8 cellular contexts compared by ENCODE assay signal in the genomic region with DNA sequence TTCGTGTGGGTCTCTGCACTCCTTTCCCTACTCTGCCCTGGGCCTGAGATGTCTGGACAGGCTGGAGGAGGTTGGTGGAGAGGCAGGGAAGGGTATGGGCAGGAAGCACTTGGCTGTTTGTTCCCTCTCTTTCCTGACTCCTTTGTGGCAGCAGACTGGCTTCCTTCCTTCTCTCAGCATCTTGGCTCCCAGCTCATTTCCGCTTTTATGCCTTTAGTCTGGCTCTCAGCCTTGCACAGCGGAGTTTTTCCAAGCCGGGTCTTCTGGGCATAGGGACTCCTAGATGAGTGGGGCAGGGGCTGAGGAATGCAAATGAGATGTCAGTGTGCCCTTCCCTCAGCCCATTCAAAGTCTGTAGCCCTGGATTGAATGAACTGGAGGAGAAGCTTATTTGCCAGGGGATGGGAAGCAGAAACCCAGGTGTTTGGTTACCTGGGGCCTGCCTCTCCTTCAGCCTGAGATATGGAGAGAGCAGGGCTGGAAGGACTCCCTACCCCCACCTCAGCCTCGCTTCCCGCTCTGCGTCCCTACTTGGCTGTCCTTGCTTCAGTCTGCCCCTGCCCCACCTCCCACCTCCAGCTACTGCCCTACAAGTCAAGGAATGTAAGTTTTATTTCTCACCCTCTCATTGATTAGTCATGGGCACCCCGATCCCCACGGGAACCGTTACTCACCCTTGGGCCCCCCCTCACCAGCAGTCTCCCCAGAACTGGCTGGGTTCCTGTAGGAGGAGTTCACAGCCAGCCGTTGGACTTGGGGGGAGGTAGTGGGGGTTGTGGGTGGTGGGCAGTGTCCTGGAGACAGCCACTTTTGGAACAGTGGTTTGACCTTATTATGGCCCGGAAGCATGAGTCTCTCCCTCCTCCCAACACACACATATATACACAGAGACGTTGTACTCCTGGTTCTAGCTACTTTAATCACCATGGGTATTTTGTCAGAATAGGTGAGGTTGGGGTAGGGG. TPM values are rescaled to one million over a fixed set of nuclear protein-coding genes. Genes with fewer than 3 reads are reported as not detected.
DNase-seq lines count a peak whose midpoint lies in the region; ATAC-seq, FAIRE-seq and TF ChIP-seq lines count a peak whose summit lies in the region.

No MANE protein-coding gene starts in this region.

- intact Hi-C loops in body of pancreas (cut with DNase I) (no loop called here), thyroid gland (cut with DNase I) (no loop called here)

- peak; percentile 18 for ATAC-seq in body of pancreas
- no peak for ATAC-seq in GM18868 (IDR thresholded peaks at IDR 0.05; ENCODE audit: unreplicated experiment)

- no peaks in the 10 kb centered on the region for H3K27me3 ChIP-seq in body of pancreas
- no peaks in the 10 kb centered on the region for H3K27me3 ChIP-seq in keratinocyte (ENCODE audit: control insufficient read depth, extremely low read depth, insufficient read depth, low read length)
- no peaks in the 10 kb centered on the region for H3K27me3 ChIP-seq in thyroid gland

- TF ChIP-seq CTCF in body of pancreas (IDR thresholded peaks at IDR 0.05), result no peak
- no peak for TF ChIP-seq CTCF in keratinocyte (optimal IDR thresholded peaks at IDR 0.05 in 1 of 3, IDR thresholded peaks at IDR 0.05 in 1 of 3, conservative IDR thresholded peaks at IDR 0.05 in 1 of 3; ENCODE audit: extremely low read depth in 1 of 3, insufficient read depth in 2 of 3, low read length in 3 of 3)
- no peak for TF ChIP-seq CTCF in thyroid gland (IDR thresholded peaks at IDR 0.05)

- H3K79me2 ChIP-seq in keratinocyte (ENCODE audit: control insufficient read depth, insufficient read depth, low read length), result no peaks in the 10 kb centered on the region

- H3K9me1 ChIP-seq in keratinocyte (ENCODE audit: control insufficient read depth, extremely low read depth, insufficient read depth, low read length), result no peaks in the 10 kb centered on the region

- H3K27ac ChIP-seq in body of pancreas (peak overlapping the region in 2 of 4 donors; percentile 5 to 39), keratinocyte (ENCODE audit: control insufficient read depth, insufficient read depth, low read length) (peak overlapping the region; percentile 83), thyroid gland (peak overlapping the region in 2 of 3 donors; percentile 35 to 54)

- no peaks in the 10 kb centered on the region for H4K20me1 ChIP-seq in keratinocyte (ENCODE audit: control insufficient read depth, extremely low read depth, insufficient read depth, low read length)

- TF ChIP-seq POLR2A in body of pancreas (IDR thresholded peaks at IDR 0.05) (no peak), thyroid gland (IDR thresholded peaks at IDR 0.05) (no peak)

- H3K4me1 ChIP-seq in body of pancreas (peaks cover 19% of the 10 kb centered on the region), keratinocyte (ENCODE audit: control insufficient read depth, extremely low read depth, insufficient read depth, low read length) (peaks cover 48% of the 10 kb centered on the region), thyroid gland (peaks cover 36 to 53% of the 10 kb centered on the region in 2 donors)

- H3K36me3 ChIP-seq in body of pancreas (replicated peaks in 1 of 2; ENCODE audit: insufficient read depth in 1 of 2, low read depth in 2 of 2) (no peaks in the 10 kb centered on the region), keratinocyte (ENCODE audit: control insufficient read depth in 2 of 2, extremely low read depth in 1 of 2, insufficient read depth in 2 of 2, low read length in 2 of 2) (no peaks in the 10 kb centered on the region), thyroid gland (no peaks in the 10 kb centered on the region)

- 53 to 61% methylated on average over 13 of the region's 13 CpGs for WGBS in body of pancreas, 2 donors
- 49 to 52% methylated on average over 12 to 13 of the region's 13 CpGs for WGBS in thyroid gland, 2 donors

- H3K9ac ChIP-seq in keratinocyte (ENCODE audit: control insufficient read depth, extremely low read depth, insufficient read depth, low read length), result peak overlapping the region; percentile 64

- no peak overlapping the region for H2AFZ ChIP-seq in keratinocyte (ENCODE audit: control insufficient read depth, low read length)

- H3K4me2 ChIP-seq in keratinocyte (ENCODE audit: control insufficient read depth, extremely low read depth, insufficient read depth, low read depth, low read length), result peak overlapping the region; percentile 62

- FAIRE-seq in keratinocyte (lab: Jason Lieb, UNC), result no peak

- no peak overlapping the region for H3K4me3 ChIP-seq in body of pancreas
- peak overlapping the region in 1 of 3 experiments; percentile 24 for H3K4me3 ChIP-seq in keratinocyte (ENCODE audit: control insufficient read depth in 2 of 3, extremely low read depth in 1 of 3, insufficient read depth in 2 of 3, low read depth in 1 of 3, low read length in 3 of 3)
- H3K4me3 ChIP-seq in thyroid gland (replicated peaks in 1 of 3), result no peak overlapping the region

- DNase-seq in LHCN-M2 (ENCODE audit: low read depth), result peak; percentile 95
- no peak for DNase-seq in body of pancreas
- DNase-seq in keratinocyte (ENCODE audit: low read depth, low spot score), result no peak
- DNase-seq in thyroid gland, result no peak
- no peak for DNase-seq in stimulated activated CD8-positive, alpha-beta memory T cell treated with anti-CD3 and anti-CD28 coated beads, Interleukin-4, amount 100 ng/mL, for 48 hours
- DNase-seq in stimulated activated CD4-positive, alpha-beta T cell treated with anti-CD3 and anti-CD28 coated beads, Interleukin-2, amount 100 ng/mL, for 24 hours, result no peak
- DNase-seq in Ammon's horn (ENCODE audit: low spot score), result no peak

- H3K9me3 ChIP-seq in body of pancreas, result no peaks in the 10 kb centered on the region
- H3K9me3 ChIP-seq in keratinocyte (ENCODE audit: control insufficient read depth, low read depth, low read length), result no peaks in the 10 kb centered on the region
- H3K9me3 ChIP-seq in thyroid gland, result no peaks in the 10 kb centered on the region

- dilution Hi-C loops in keratinocyte (cut with MboI; ENCODE audit: extremely low pct_ligation_motif_present, low sequenced_read_pairs), result no loop called here

RNA-seq across cellular contexts. Expression of a gene that starts 9.3 kb away (rescaled TPM):
- total RNA-seq in LHCN-M2 (2014; rRNA removed) (202 and 242 TPM in 2 replicates), body of pancreas (10 to 100 TPM; 28.5 to 49.1 TPM), thyroid gland (10 to 100 TPM; 40.3 to 64.5 (median 51.6) TPM)
- polyA plus RNA-seq in LHCN-M2 (2012), result 120 TPM
- polyA plus RNA-seq in keratinocyte, result 47.9 to 107 TPM (median 68.0 TPM) in 3 replicates
- 14.5 TPM for polyA plus RNA-seq in keratinocyte (2011; ENCODE audit: low read depth)
- 25.2 and 31.4 TPM in 2 replicates for polyA plus RNA-seq in keratinocyte (2011; cell fraction: cytosol; rRNA removed)
- polyA plus RNA-seq in keratinocyte (2011; cell fraction: nucleus; rRNA removed), result 168 and 190 TPM in 2 replicates
- polyA plus RNA-seq in keratinocyte (2012; ENCODE audit: low replicate concordance), result 38.3 and 109 TPM in 2 replicates
- 127 to 228 TPM (median 141 TPM) in 3 replicates for polyA minus RNA-seq in keratinocyte
- 88.1 TPM for polyA minus RNA-seq in keratinocyte (2011; cell fraction: cytosol; rRNA and poly(A)+ RNA removed)
- polyA minus RNA-seq in keratinocyte (2011; cell fraction: nucleus; rRNA and poly(A)+ RNA removed), result 246 and 280 TPM in 2 replicates

RNA-seq across cellular contexts. Expression of a gene that starts 43.8 kb away (rescaled TPM):
- total RNA-seq in LHCN-M2 (2014; rRNA removed) (2.6 and 3.7 TPM in 2 replicates), body of pancreas (1 to 10 TPM; 3.1 to 7.3 TPM), thyroid gland (10 to 100 TPM; 24.2 to 38.9 (median 29.3) TPM)
- polyA plus RNA-seq in LHCN-M2 (2012), result 6.2 TPM
- 11.4 to 20.1 TPM (median 13.3 TPM) in 3 replicates for polyA plus RNA-seq in keratinocyte
- polyA plus RNA-seq in keratinocyte (2011; ENCODE audit: low read depth), result 64.8 TPM
- 18.1 and 42.4 TPM in 2 replicates for polyA plus RNA-seq in keratinocyte (2011; cell fraction: cytosol; rRNA removed)
- 25.2 and 35.8 TPM in 2 replicates for polyA plus RNA-seq in keratinocyte (2011; cell fraction: nucleus; rRNA removed)
- 77.0 and 80.7 TPM in 2 replicates for polyA plus RNA-seq in keratinocyte (2012; ENCODE audit: low replicate concordance)
- 16.2 to 88.2 TPM (median 23.5 TPM) in 3 replicates for polyA minus RNA-seq in keratinocyte
- polyA minus RNA-seq in keratinocyte (2011; cell fraction: cytosol; rRNA and poly(A)+ RNA removed), result 58.1 TPM
- polyA minus RNA-seq in keratinocyte (2011; cell fraction: nucleus; rRNA and poly(A)+ RNA removed), result 26.4 and 36.5 TPM in 2 replicates

RNA-seq across cellular contexts. Expression of a gene that starts 45.1 kb away (rescaled TPM):
- not detected in 2 replicates for total RNA-seq in LHCN-M2 (2014; rRNA removed)
- not detected for polyA plus RNA-seq in LHCN-M2 (2012)
- total RNA-seq in body of pancreas, result not detected
- 0.10 TPM in 1 of 3 replicates, not detected in the others for polyA plus RNA-seq in keratinocyte
- polyA plus RNA-seq in keratinocyte (2011; ENCODE audit: low read depth), result not detected
- not detected in 2 replicates for polyA plus RNA-seq in keratinocyte (2011; cell fraction: cytosol; rRNA removed)
- not detected in 2 replicates for polyA plus RNA-seq in keratinocyte (2011; cell fraction: nucleus; rRNA removed)
- polyA plus RNA-seq in keratinocyte (2012; ENCODE audit: low replicate concordance), result not detected in 2 replicates
- not detected in 3 replicates for polyA minus RNA-seq in keratinocyte
- not detected for polyA minus RNA-seq in keratinocyte (2011; cell fraction: cytosol; rRNA and poly(A)+ RNA removed)
- not detected in 2 replicates for polyA minus RNA-seq in keratinocyte (2011; cell fraction: nucleus; rRNA and poly(A)+ RNA removed)
- total RNA-seq in thyroid gland, result 1 to 10 TPM in 1 of 4 donors, not detected in 3; 1.3 TPM
